In genomic region chr3:8503461-8503860, GRCh38 we compare ENCODE assay signal across 8 cellular contexts. TPM values are rescaled to one million over a fixed set of nuclear protein-coding genes. Genes with fewer than 3 reads are reported as not detected.
A peak's percentile ranks its signal among the peaks of the same experiment; 100 is the strongest.
DNase-seq lines count a peak whose midpoint lies in the region; ATAC-seq, FAIRE-seq and TF ChIP-seq lines count a peak whose summit lies in the region.
"Had no signal": no experiment of that assay in that cellular context is flagged by ENCODE, and none has a peak within 500 bp of the region (broad histone marks: within the 10 kb centered on the region; RNA-seq: fewer than 3 reads in every experiment).

No MANE protein-coding gene starts in this region.

- TF ChIP-seq POLR2A in testis (IDR thresholded peaks at IDR 0.05): no peak
- TF ChIP-seq POLR2A in erythroblast (IDR thresholded peaks at IDR 0.05; ENCODE audit: low read length): no peak

- H3K27me3 ChIP-seq in GM23338 (ENCODE audit: insufficient read depth) (no peaks in the 10 kb centered on the region), testis (no peaks in the 10 kb centered on the region)

- no peak overlapping the region for H3K27ac ChIP-seq in GM23338 (ENCODE audit: low read depth)
- peak overlapping the region; percentile 52 to 81 for H3K27ac ChIP-seq in kidney (ENCODE audit: low read depth in 2 of 2, low read length in 2 of 2)
- H3K27ac ChIP-seq in testis: peak overlapping the region; percentile 74 to 80

- peaks cover 49% of the 10 kb centered on the region for H3K4me1 Mint-ChIP-seq in GM23338
- H3K4me1 Mint-ChIP-seq in activated T-helper 17 cell treated with anti-CD3 and anti-CD28 coated beads, Interleukin-2, amount 50 U/mL, for 72 hours: peaks cover 7% of the 10 kb centered on the region

- H3K9me2 ChIP-seq in GM23338 (ENCODE audit: insufficient read depth): no peaks in the 10 kb centered on the region

- no peaks in the 10 kb centered on the region for H3F3A ChIP-seq in GM23338 (replicated peaks; ENCODE audit: low read depth)

- H3K36me3 Mint-ChIP-seq in GM23338 (ENCODE audit: low read depth): peaks cover 3% of the 10 kb centered on the region; the same call in 1 of the 3 replicates
- H3K36me3 Mint-ChIP-seq in activated T-helper 17 cell treated with anti-CD3 and anti-CD28 coated beads, Interleukin-2, amount 50 U/mL, for 72 hours (ENCODE audit: low read depth): no peaks in the 10 kb centered on the region

- H3K79me2 ChIP-seq in GM23338 (replicated peaks; ENCODE audit: insufficient read depth): peaks cover 19% of the 10 kb centered on the region

- H3K9me3 ChIP-seq in kidney (ENCODE audit: control insufficient read depth in 1 of 2, low read length in 2 of 2): no peaks in the 10 kb centered on the region
- no peaks in the 10 kb centered on the region for H3K9me3 ChIP-seq in testis

- 33 to 48% methylated on average over 1 of the region's 1 CpG for WGBS in testis, 2 donors

- FAIRE-seq in kidney (lab: Jason Lieb, UNC): no peak

- H3K4me3 ChIP-seq in GM23338 (0 out of 2 replicates have a peak overlapping the region, but pooled peaks have one; percentile 1), kidney (ENCODE audit: low read length in 2 of 2) (peak overlapping the region; percentile 59 to 65), testis (no peak overlapping the region)

- H3K4me3 Mint-ChIP-seq in GM23338: no peak overlapping the region
- peak overlapping the region; percentile 53 for H3K4me3 Mint-ChIP-seq in activated T-helper 17 cell treated with anti-CD3 and anti-CD28 coated beads, Interleukin-2, amount 50 U/mL, for 72 hours
- H3K4me3 Mint-ChIP-seq: activated T-helper 1 cell treated with anti-CD3 and anti-CD28 coated beads, Interleukin-12 subunit alpha, Interleukin-12 subunit beta, Interleukin-2, Interleukin-4 antibody, amounts not matched to agents 30 ng/mL and 10 ng/mL and 1 ng/mL, durations not matched to agents 14 hours and 24 hours and 36 hours had no signal

- TF ChIP-seq CTCF in GM23338 (conservative IDR thresholded peaks at IDR 0.05; ENCODE audit: low read depth in 2 of 2) (no peak), kidney (IDR thresholded peaks at IDR 0.05; ENCODE audit: borderline replicate concordance, extremely low read depth, insufficient read depth) (no peak), testis (IDR thresholded peaks at IDR 0.05) (no peak)

- H3K9ac ChIP-seq in kidney (ENCODE audit: low read length in 2 of 2): peak overlapping the region in 1 of 2 donors; percentile 49

- peaks cover 8% of the 10 kb centered on the region for H3K27me3 Mint-ChIP-seq in GM23338 (ENCODE audit: insufficient read depth, low read depth, poor library complexity)
- H3K27me3 Mint-ChIP-seq in activated T-helper 17 cell treated with anti-CD3 and anti-CD28 coated beads, Interleukin-2, amount 50 U/mL, for 72 hours: peaks cover under 1% of the 10 kb centered on the region

- H3K4me2 ChIP-seq in GM23338: peak overlapping the region; percentile 23; the same call in 1 of the 2 replicates

- intact Hi-C loops in kidney (cut with DNase I) (no loop called here), testis (cut with DNase I; ENCODE audit: low total_unique reads) (no loop called here)

- H3K27ac Mint-ChIP-seq in GM23338: no peak overlapping the region
- peak overlapping the region; percentile 24 for H3K27ac Mint-ChIP-seq in activated T-helper 17 cell treated with anti-CD3 and anti-CD28 coated beads, Interleukin-2, amount 50 U/mL, for 72 hours

- H2AFZ ChIP-seq in GM23338: no peak overlapping the region

- H4K20me1 ChIP-seq in GM23338 (replicated peaks; ENCODE audit: insufficient read depth): no peaks in the 10 kb centered on the region

- no peak for ATAC-seq in GM23338
- ATAC-seq in activated T-helper 17 cell treated with anti-CD3 and anti-CD28 coated beads, Interleukin-2, amount 50 U/mL, for 72 hours (replicated peaks): no peak
- no peak for ATAC-seq in HG03025 (IDR thresholded peaks at IDR 0.05; ENCODE audit: low FRiP score, unreplicated experiment)

- peaks cover 43% of the 10 kb centered on the region for H3K4me1 ChIP-seq in GM23338 (ENCODE audit: insufficient read depth)
- H3K4me1 ChIP-seq in kidney (ENCODE audit: control insufficient read depth in 1 of 2, insufficient read depth in 1 of 2, low read depth in 1 of 2, low read length in 2 of 2): peaks cover 31 to 49% of the 10 kb centered on the region in 2 donors
- H3K4me1 ChIP-seq in testis: peaks cover 66% of the 10 kb centered on the region

- DNase-seq in GM23338 (ENCODE audit: low spot score): no peak
- DNase-seq in kidney: no peak
- DNase-seq in testis: no peak
- DNase-seq in erythroblast (lab: John Stamatoyannopoulos, UW): no peak
- DNase-seq in G401 (ENCODE audit: low spot score): no peak

- 0 out of 2 replicates have a peak, but pooled peaks cover 5% of the 10 kb centered on the region for H3K36me3 ChIP-seq in GM23338 (ENCODE audit: insufficient read depth)
- H3K36me3 ChIP-seq in kidney (ENCODE audit: control insufficient read depth in 1 of 2, insufficient read depth in 2 of 2, low read length in 2 of 2): no peaks in the 10 kb centered on the region
- no peaks in the 10 kb centered on the region for H3K36me3 ChIP-seq in testis (ENCODE audit: low read depth, missing control alignments)

- in situ Hi-C loops in G401 (cut with HindIII; ENCODE audit: low sequenced_read_pairs): no loop called here

- H3K9me3 Mint-ChIP-seq in GM23338: no peaks in the 10 kb centered on the region; the same call in 1 of the 3 replicates
- no peaks in the 10 kb centered on the region for H3K9me3 Mint-ChIP-seq in activated T-helper 17 cell treated with anti-CD3 and anti-CD28 coated beads, Interleukin-2, amount 50 U/mL, for 72 hours
- H3K9me3 Mint-ChIP-seq: activated T-helper 1 cell treated with anti-CD3 and anti-CD28 coated beads, Interleukin-12 subunit alpha, Interleukin-12 subunit beta, Interleukin-2, Interleukin-4 antibody, amounts not matched to agents 30 ng/mL and 10 ng/mL and 1 ng/mL, durations not matched to agents 14 hours and 24 hours and 36 hours had no signal

TF ChIP-seq in GM23338, 12 proteins besides CTCF, POLR2A, EP300 and RAD21 (continues in another document):
- TF ChIP-seq ZNF114 (CRISPR knock-in tag; IDR thresholded peaks at IDR 0.05) (no peak), ETS1 (IDR thresholded peaks at IDR 0.05) (no peak), EZH2phosphoT487 (IDR thresholded peaks at IDR 0.05; ENCODE audit: unreplicated experiment) (no peak), EZH2 (IDR thresholded peaks at IDR 0.05; ENCODE audit: low read depth, unreplicated experiment) (no peak), CREB1 (CRISPR knock-in tag; IDR thresholded peaks at IDR 0.05; ENCODE audit: low read depth) (no peak), STAT1 (IDR thresholded peaks at IDR 0.05; ENCODE audit: unreplicated experiment) (no peak), ZNF331 (CRISPR knock-in tag; IDR thresholded peaks at IDR 0.05; ENCODE audit: low read depth) (no peak), JUNB (IDR thresholded peaks at IDR 0.05; ENCODE audit: unreplicated experiment) (no peak), REST (IDR thresholded peaks at IDR 0.05; ENCODE audit: unreplicated experiment) (no peak), NANOG (IDR thresholded peaks at IDR 0.05; ENCODE audit: borderline replicate concordance) (no peak), POLR2AphosphoS5 (IDR thresholded peaks at IDR 0.05; ENCODE audit: low read depth) (no peak)

RNA-seq across cellular contexts. Expression of gene LMCD1, which starts 1.8 kb away (rescaled TPM):
- total RNA-seq in GM23338 (2014; rRNA removed; shearing (Covaris generic)): 23.5 and 35.3 TPM in 2 replicates
- polyA plus RNA-seq in GM23338 (2016; fragmentation: Nextera tagmentation; extraction: Ambion mirVana): 21.4 and 21.8 TPM in 2 replicates
- 1 to 10 TPM; 1.6 to 9.8 TPM for total RNA-seq in activated T-helper 17 cell treated with anti-CD3 and anti-CD28 coated beads, Interleukin-2, amount 50 U/mL, for 72 hours
- total RNA-seq in kidney: 65.4 TPM
- 24.3 TPM for polyA plus RNA-seq in kidney (ENCODE audit: insufficient read depth, low read depth, low replicate concordance)
- total RNA-seq in testis: 100 to 1,000 TPM in 1 of 2 donors, 10 to 100 TPM in 1; 47.9 to 103 TPM
- 53.3 TPM for polyA plus RNA-seq in testis (ENCODE audit: insufficient read depth, low read depth, low replicate concordance)
- 11.3 and 26.1 TPM in 2 replicates for total RNA-seq in G401 (2014; rRNA removed; shearing (Covaris generic))

Comparison
In these comparisons a context has a peak if more than half of its experiments do, and no peak if none do; other contexts are left out.
1. H3K4me3 ChIP-seq: peak in GM23338 (single experiment) and kidney (2 of 2); none in testis (0 of 2).